8 cellular contexts compared by ENCODE assay signal in genomic region chr19:16111909-16112752, GRCh38. TPM values are rescaled to one million over a fixed set of nuclear protein-coding genes. Genes with fewer than 3 reads are reported as not detected.
DNase-seq lines count a peak whose midpoint lies in the region; ATAC-seq and TF ChIP-seq lines count a peak whose summit lies in the region.

No MANE protein-coding gene starts in this region.

- 0 to 3% methylated on average over 33 to 34 of the region's 37 CpGs for WGBS in body of pancreas, 2 donors

- H3K4me3 ChIP-seq in cardiac muscle cell (peak overlapping the region; percentile 90), body of pancreas (peak overlapping the region; percentile 82 to 83), lower lobe of right lung (peak overlapping the region; percentile 91), uterus (peak overlapping the region; percentile 76 to 97)

- peaks cover 7% of the 10 kb centered on the region for H3K4me1 ChIP-seq in cardiac muscle cell (ENCODE audit: low read depth)
- peaks cover 36% of the 10 kb centered on the region for H3K4me1 ChIP-seq in body of pancreas
- H3K4me1 ChIP-seq in lower lobe of right lung: peaks cover 54% of the 10 kb centered on the region
- H3K4me1 ChIP-seq in uterus: peaks cover 7 to 19% of the 10 kb centered on the region in 2 donors

- H3K9me3 ChIP-seq in cardiac muscle cell (ENCODE audit: low read depth) (no peaks in the 10 kb centered on the region), body of pancreas (no peaks in the 10 kb centered on the region), lower lobe of right lung (no peaks in the 10 kb centered on the region), uterus (no peaks in the 10 kb centered on the region)

- H3K27me3 ChIP-seq in cardiac muscle cell (no peaks in the 10 kb centered on the region), body of pancreas (no peaks in the 10 kb centered on the region), lower lobe of right lung (ENCODE audit: low read depth) (no peaks in the 10 kb centered on the region), uterus (no peaks in the 10 kb centered on the region)

- intact Hi-C loops in cardiac septum (cut with DNase I) (loop anchor here (2.0 to 5.0 kb wide), 3 partner anchors 33 to 75 kb away; partner anchors contain the start of gene FAM32A), body of pancreas (cut with DNase I) (no loop called here), lower lobe of right lung (cut with DNase I) (no loop called here), uterus (cut with DNase I; ENCODE audit: low total_unique reads) (loop anchor here (5.0 kb wide), 1 partner anchor 70 kb away; no protein-coding TSS in a partner anchor)

- TF ChIP-seq CTCF in cardiac muscle cell (IDR thresholded peaks at IDR 0.05; ENCODE audit: low read depth, low read length) (no peak), body of pancreas (IDR thresholded peaks at IDR 0.05) (no peak), lower lobe of right lung (IDR thresholded peaks at IDR 0.05) (no peak), uterus (IDR thresholded peaks at IDR 0.05) (no peak)

- TF ChIP-seq POLR2A in body of pancreas (IDR thresholded peaks at IDR 0.05) (peak; percentile 43 to 81 (median 77)), uterus (IDR thresholded peaks at IDR 0.05) (peak in 1 of 2 donors; percentile 41)

- H3K27ac ChIP-seq in cardiac muscle cell: peak overlapping the region; percentile 95
- peak overlapping the region; percentile 77 to 95 (median 88) for H3K27ac ChIP-seq in body of pancreas
- H3K27ac ChIP-seq in lower lobe of right lung: peak overlapping the region; percentile 92
- H3K27ac ChIP-seq in uterus: peak overlapping the region; percentile 91 to 93

- DNase-seq in cardiac muscle cell (ENCODE audit: low read depth in 1 of 2, low spot score in 1 of 2) (peak in 1 of 2 donors; percentile 26), cardiac septum (ENCODE audit: low spot score) (no peak), body of pancreas (no peak), lower lobe of right lung (no peak), uterus (no peak), NCI-H1417 (lab: John Stamatoyannopoulos, UW) (no peak), SHP77 treated with DMSO at 0.1 percent for 48 hours (lab: John Stamatoyannopoulos, UW) (no peak)
- DNase-seq in effector CD8-positive, alpha-beta T cell (lab: John Stamatoyannopoulos, UW): no peak

- ATAC-seq in body of pancreas (peak; percentile 1), lower lobe of right lung (peak; percentile 2 to 11)

- H3K36me3 ChIP-seq in cardiac muscle cell (no peaks in the 10 kb centered on the region), body of pancreas (replicated peaks in 1 of 2; ENCODE audit: insufficient read depth in 1 of 2, low read depth in 2 of 2) (no peaks in the 10 kb centered on the region), lower lobe of right lung (peaks cover 19% of the 10 kb centered on the region), uterus (no peaks in the 10 kb centered on the region)

RNA-seq across cellular contexts. Expression of gene RAB8A, which starts 0.4 kb away (rescaled TPM):
- total RNA-seq in cardiac muscle cell (38.2 and 52.0 TPM in 2 replicates), cardiac septum (17.8 TPM), body of pancreas (10 to 100 TPM; 15.5 to 32.2 TPM), lower lobe of right lung (110 TPM), uterus (10 to 100 TPM; 13.3 to 67.4 (median 40.7) TPM)
- 87.3 and 93.8 TPM in 2 replicates for polyA plus RNA-seq in cardiac muscle cell

RNA-seq across cellular contexts. Expression of gene HSH2D, which starts 31.4 kb away (rescaled TPM):
- total RNA-seq in cardiac muscle cell: not detected in 2 replicates
- 0.12 TPM in 1 of 2 replicates, not detected in the other for polyA plus RNA-seq in cardiac muscle cell
- 0.32 TPM for total RNA-seq in cardiac septum
- 1 to 10 TPM; 3.6 to 9.6 TPM for total RNA-seq in body of pancreas
- 8.2 TPM for total RNA-seq in lower lobe of right lung
- 1 to 10 TPM in 3 of 4 donors, not detected in 1; 1.4 to 3.1 (median 2.4) TPM for total RNA-seq in uterus

RNA-seq across cellular contexts. Expression of gene TPM4, which starts 35.8 kb away (rescaled TPM):
- total RNA-seq in cardiac muscle cell (184 and 268 TPM in 2 replicates), cardiac septum (95.4 TPM), body of pancreas (100 to 1,000 TPM; 162 to 171 TPM), lower lobe of right lung (319 TPM), uterus (100 to 1,000 TPM; 423 to 862 (median 517) TPM)
- 118 and 120 TPM in 2 replicates for polyA plus RNA-seq in cardiac muscle cell

Comparison
In these comparisons a context has a peak if more than half of its experiments do, and no peak if none do; other contexts are left out.
1. intact Hi-C loops: an anchor here in cardiac septum (2.0 to 5.0 kb wide) and uterus (5.0 kb wide); none called in body of pancreas and lower lobe of right lung.